Comparison of ENCODE assay signal across 28 cellular contexts in the genomic region with DNA sequence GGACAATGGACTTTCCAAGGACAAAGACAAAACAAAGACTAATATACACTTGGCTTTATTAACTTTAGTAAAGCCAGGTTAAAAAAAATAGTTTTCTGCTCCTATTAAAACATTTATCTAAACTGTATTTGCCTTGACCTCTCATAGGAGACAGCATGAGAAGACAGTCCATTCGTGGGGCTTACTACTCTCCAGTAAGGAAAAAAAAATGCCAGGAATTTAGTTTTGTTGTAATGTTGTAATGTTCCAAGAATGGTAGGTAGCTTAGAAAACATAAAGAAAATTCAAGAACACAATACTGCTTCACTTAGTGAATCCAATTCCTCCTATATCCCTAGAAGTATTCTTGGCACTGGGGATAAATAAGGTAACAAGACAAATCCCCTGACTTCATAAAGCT.
A peak's percentile ranks its signal among the peaks of the same experiment; 100 is the strongest.
DNase-seq lines count a peak whose midpoint lies in the region; ATAC-seq, FAIRE-seq and TF ChIP-seq lines count a peak whose summit lies in the region.
"Had no signal": no experiment of that assay in that cellular context is flagged by ENCODE, and none has a peak within 500 bp of the region (broad histone marks: within the 10 kb centered on the region; RNA-seq: fewer than 3 reads in every experiment).

No MANE protein-coding gene starts in this region.

- FAIRE-seq in astrocyte (lab: Jason Lieb, UNC), result no peak
- FAIRE-seq: D721Med, G401.6 had no signal

- H3K4me3 Mint-ChIP-seq in activated T-cell treated with anti-CD3 and anti-CD28 coated beads, Interleukin-2, amount 50 U/mL, for 72 hours, result no peak overlapping the region
- H3K4me3 Mint-ChIP-seq in astrocyte (ENCODE audit: unreplicated experiment), result no peak overlapping the region
- H3K4me3 Mint-ChIP-seq: activated naive CD8-positive, alpha-beta T cell treated with anti-CD3 and anti-CD28 coated beads, Interleukin-2, amount 50 U/mL, for 24 hours; nephron had no signal

- TF ChIP-seq CTCF in astrocyte (IDR thresholded peaks at IDR 0.05; ENCODE audit: insufficient read depth, low read depth, low read length), result no peak

- H3K9ac ChIP-seq in astrocyte (ENCODE audit: low read length), result no peak overlapping the region

- H3K36me3 ChIP-seq in astrocyte (ENCODE audit: insufficient read depth, low read length), result peaks cover 3% of the 10 kb centered on the region

- H3K36me3 Mint-ChIP-seq in activated T-cell treated with anti-CD3 and anti-CD28 coated beads, Interleukin-2, amount 50 U/mL, for 72 hours (ENCODE audit: insufficient read depth in 2 of 2), result peaks cover 13 to 26% of the 10 kb centered on the region in 2 donors
- H3K36me3 Mint-ChIP-seq in astrocyte (ENCODE audit: low read depth, unreplicated experiment), result peaks cover 8% of the 10 kb centered on the region

- H4K20me1 ChIP-seq in astrocyte (ENCODE audit: insufficient read depth, low read length), result peaks cover 49% of the 10 kb centered on the region

- H3K27me3 ChIP-seq in astrocyte (ENCODE audit: insufficient read depth, low read length), result no peaks in the 10 kb centered on the region
- H3K27me3 ChIP-seq: Peyer's patch, stomach, upper lobe of right lung had no signal

- no peaks in the 10 kb centered on the region for H3K9me3 ChIP-seq in astrocyte (ENCODE audit: insufficient read depth, low read depth, low read length)
- H3K9me3 ChIP-seq: Peyer's patch, stomach, upper lobe of right lung had no signal

- H3K4me1 Mint-ChIP-seq in activated T-cell treated with anti-CD3 and anti-CD28 coated beads, Interleukin-2, amount 50 U/mL, for 72 hours (ENCODE audit: low read depth), result peaks cover 7% of the 10 kb centered on the region
- H3K4me1 Mint-ChIP-seq in astrocyte (ENCODE audit: low read depth, unreplicated experiment), result peaks cover 17% of the 10 kb centered on the region
- H3K4me1 Mint-ChIP-seq: nephron had no signal

- peaks cover 10% of the 10 kb centered on the region for H3K4me1 ChIP-seq in astrocyte (ENCODE audit: insufficient read depth, low read length)
- H3K4me1 ChIP-seq: Peyer's patch, upper lobe of right lung had no signal

- DNase-seq in activated T-cell treated with anti-CD3 and anti-CD28 coated beads, Interleukin-2, amount 50 U/mL, for 72 hours, result no peak
- no peak for DNase-seq in activated T-cell treated with anti-CD3 and anti-CD28 coated beads, Interleukin-2, amount 50 U/mL, for 48 hours
- DNase-seq in astrocyte (ENCODE audit: low read depth), result peak; percentile 72
- DNase-seq in iris pigment epithelial cell (ENCODE audit: low read depth), result peak; percentile 75
- no peak for DNase-seq in NCI-H2107 (lab: John Stamatoyannopoulos, UW)
- DNase-seq: 8988T; activated CD8-positive, alpha-beta memory T cell treated with anti-CD3 and anti-CD28 coated beads, Interleukin-2, amount 50 U/mL, for 48 hours; activated effector memory CD4-positive, alpha-beta T cell treated with anti-CD3 and anti-CD28 coated beads, Interleukin-2, amount 50 U/mL, for 16 hours; activated naive CD8-positive, alpha-beta T cell treated with anti-CD3 and anti-CD28 coated beads, Interleukin-2, amount 50 U/mL, for 24 hours; C1 segment of cervical spinal cord; caudate nucleus; erythroblast; Kasumi-1; left cardiac atrium; NCI-H1092 treated with DMSO at 0.1 percent for 48 hours; NCI-H2081; NCI-H510A; NK-92 treated with Interleukin-12 subunit alpha and Interleukin-12 subunit beta, amount 100 ng/mL, for 24 hours; Peyer's patch; stomach; upper lobe of right lung; WERI-Rb-1 had no signal

- ATAC-seq in activated T-cell treated with anti-CD3 and anti-CD28 coated beads, Interleukin-2, amount 50 U/mL, for 72 hours (replicated peaks in 1 of 2), result no peak
- ATAC-seq in HG02981 (IDR thresholded peaks at IDR 0.05; ENCODE audit: unreplicated experiment) (no peak), esophagus mucosa (no peak), HG03095 (IDR thresholded peaks at IDR 0.05; ENCODE audit: unreplicated experiment) (no peak)
- ATAC-seq: activated naive CD8-positive, alpha-beta T cell treated with anti-CD3 and anti-CD28 coated beads, Interleukin-2, amount 50 U/mL, for 24 hours; upper lobe of right lung had no signal

- peaks cover 69% of the 10 kb centered on the region for H3K79me2 ChIP-seq in astrocyte (ENCODE audit: insufficient read depth, low read length)

- H3K9me3 Mint-ChIP-seq in activated T-cell treated with anti-CD3 and anti-CD28 coated beads, Interleukin-2, amount 50 U/mL, for 72 hours, result peaks cover 2% of the 10 kb centered on the region in 2 donors
- no peaks in the 10 kb centered on the region for H3K9me3 Mint-ChIP-seq in astrocyte (ENCODE audit: unreplicated experiment)

- no peak overlapping the region for H2AFZ ChIP-seq in astrocyte (ENCODE audit: low read depth, low read length)

- peak overlapping the region; percentile 61 for H3K27ac Mint-ChIP-seq in activated T-cell treated with anti-CD3 and anti-CD28 coated beads, Interleukin-2, amount 50 U/mL, for 72 hours
- peak overlapping the region; percentile 85 for H3K27ac Mint-ChIP-seq in astrocyte (ENCODE audit: unreplicated experiment)
- H3K27ac Mint-ChIP-seq: activated naive CD8-positive, alpha-beta T cell treated with anti-CD3 and anti-CD28 coated beads, Interleukin-2, amount 50 U/mL, for 24 hours had no signal

- peak overlapping the region; percentile 23 for H3K27ac ChIP-seq in astrocyte (ENCODE audit: low read depth, low read length)
- H3K27ac ChIP-seq: Peyer's patch, stomach, upper lobe of right lung, WERI-Rb-1 had no signal

- no peaks in the 10 kb centered on the region for H3K27me3 Mint-ChIP-seq in activated T-cell treated with anti-CD3 and anti-CD28 coated beads, Interleukin-2, amount 50 U/mL, for 72 hours (ENCODE audit: low read depth)
- no peaks in the 10 kb centered on the region for H3K27me3 Mint-ChIP-seq in astrocyte (ENCODE audit: low read depth, unreplicated experiment)
- H3K27me3 Mint-ChIP-seq: activated naive CD8-positive, alpha-beta T cell treated with anti-CD3 and anti-CD28 coated beads, Interleukin-2, amount 50 U/mL, for 24 hours had no signal

- peak overlapping the region; percentile 26 for H3K4me2 ChIP-seq in astrocyte (ENCODE audit: low read length)

- no peak overlapping the region for H3K4me3 ChIP-seq in astrocyte (ENCODE audit: insufficient read depth, low read depth, low read length)
- H3K4me3 ChIP-seq: Peyer's patch, stomach, upper lobe of right lung had no signal

Comparison
In these comparisons a context has a peak if more than half of its experiments do, and no peak if none do; other contexts are left out.
1. DNase-seq: peak in astrocyte (single experiment) and iris pigment epithelial cell (single experiment); none in activated T-cell treated with anti-CD3 and anti-CD28 coated beads, Interleukin-2, amount 50 U/mL, for 72 hours (0 of 2), activated T-cell treated with anti-CD3 and anti-CD28 coated beads, Interleukin-2, amount 50 U/mL, for 48 hours (0 of 2) and NCI-H2107 (single experiment).